ENCODE assay signal across 1 cellular context in the genomic region with DNA sequence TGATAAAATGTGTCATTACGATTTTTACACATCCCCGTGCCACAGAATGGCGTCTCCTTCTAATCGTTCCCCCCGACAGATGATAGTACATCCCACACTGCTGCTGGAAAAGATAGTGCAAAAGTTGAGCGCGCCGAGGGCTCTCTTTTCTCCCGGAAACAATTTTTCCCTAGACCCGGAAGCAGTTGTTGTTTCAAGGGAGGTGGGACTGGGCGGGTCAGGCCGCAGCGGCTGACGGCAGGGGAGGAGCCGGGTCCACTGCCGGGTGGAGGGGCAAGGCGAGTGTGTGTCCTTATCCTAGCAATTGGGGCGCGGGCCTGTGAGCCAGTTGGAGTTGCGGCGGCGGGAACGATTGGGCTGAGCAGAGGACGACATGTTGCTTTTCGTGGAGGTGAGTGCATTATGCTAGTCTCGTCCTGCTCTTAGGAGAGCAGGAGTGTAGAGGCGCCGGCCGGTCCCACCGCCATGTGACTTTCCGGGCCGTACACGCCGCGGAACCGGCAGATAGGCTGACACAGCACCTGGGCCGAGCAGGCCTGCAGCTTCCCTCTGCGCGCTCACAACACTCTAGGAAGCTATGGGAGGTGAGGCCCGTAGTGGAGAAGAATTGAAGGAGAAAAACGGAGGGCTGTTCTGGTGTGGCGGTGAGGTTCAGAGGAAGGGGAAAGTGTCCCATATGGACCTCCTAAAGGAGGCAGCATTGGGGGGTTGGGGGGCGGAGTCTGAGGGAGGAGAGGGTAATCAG.
A peak's percentile ranks its signal among the peaks of the same experiment; 100 is the strongest.
TF ChIP-seq lines count a peak whose summit lies in the region.

LARP4 (plus strand) TSS at position 248 of the 745 bp plus-strand sequence; CDS start at position 374, 126 bp downstream.

TF ChIP-seq in K562, 482 proteins besides CTCF, POLR2A, EP300 and RAD21 (continued from another document and continues in another):
- peak; percentile 73 to 99; a peak in 3 of 4 replicates for TF ChIP-seq FOXK2 (conservative IDR thresholded peaks at IDR 0.05 in 1 of 2, IDR thresholded peaks at IDR 0.05 in 1 of 2; ENCODE audit: low read depth in 2 of 2)
- TF ChIP-seq MAFG (tag; conservative IDR thresholded peaks at IDR 0.05), result peak; percentile 63
- TF ChIP-seq ZFP30 (CRISPR knock-in tag; IDR thresholded peaks at IDR 0.05; ENCODE audit: borderline replicate concordance), result no peak
- no peak for TF ChIP-seq MCM5 (IDR thresholded peaks at IDR 0.05; ENCODE audit: low read depth)
- TF ChIP-seq, protein P1, sequence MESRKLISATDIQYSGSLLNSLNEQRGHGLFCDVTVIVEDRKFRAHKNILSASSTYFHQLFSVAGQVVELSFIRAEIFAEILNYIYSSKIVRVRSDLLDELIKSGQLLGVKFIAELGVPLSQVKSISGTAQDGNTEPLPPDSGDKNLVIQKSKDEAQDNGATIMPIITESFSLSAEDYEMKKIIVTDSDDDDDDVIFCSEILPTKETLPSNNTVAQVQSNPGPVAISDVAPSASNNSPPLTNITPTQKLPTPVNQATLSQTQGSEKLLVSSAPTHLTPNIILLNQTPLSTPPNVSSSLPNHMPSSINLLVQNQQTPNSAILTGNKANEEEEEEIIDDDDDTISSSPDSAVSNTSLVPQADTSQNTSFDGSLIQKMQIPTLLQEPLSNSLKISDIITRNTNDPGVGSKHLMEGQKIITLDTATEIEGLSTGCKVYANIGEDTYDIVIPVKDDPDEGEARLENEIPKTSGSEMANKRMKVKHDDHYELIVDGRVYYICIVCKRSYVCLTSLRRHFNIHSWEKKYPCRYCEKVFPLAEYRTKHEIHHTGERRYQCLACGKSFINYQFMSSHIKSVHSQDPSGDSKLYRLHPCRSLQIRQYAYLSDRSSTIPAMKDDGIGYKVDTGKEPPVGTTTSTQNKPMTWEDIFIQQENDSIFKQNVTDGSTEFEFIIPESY (CRISPR knock-in tag; IDR thresholded peaks at IDR 0.05), result no peak; the same call in 1 of the 2 replicates
- no peak for TF ChIP-seq ZNF318 (IDR thresholded peaks at IDR 0.05; ENCODE audit: borderline replicate concordance in 1 of 2, low read depth in 1 of 2)
- TF ChIP-seq, protein P2, sequence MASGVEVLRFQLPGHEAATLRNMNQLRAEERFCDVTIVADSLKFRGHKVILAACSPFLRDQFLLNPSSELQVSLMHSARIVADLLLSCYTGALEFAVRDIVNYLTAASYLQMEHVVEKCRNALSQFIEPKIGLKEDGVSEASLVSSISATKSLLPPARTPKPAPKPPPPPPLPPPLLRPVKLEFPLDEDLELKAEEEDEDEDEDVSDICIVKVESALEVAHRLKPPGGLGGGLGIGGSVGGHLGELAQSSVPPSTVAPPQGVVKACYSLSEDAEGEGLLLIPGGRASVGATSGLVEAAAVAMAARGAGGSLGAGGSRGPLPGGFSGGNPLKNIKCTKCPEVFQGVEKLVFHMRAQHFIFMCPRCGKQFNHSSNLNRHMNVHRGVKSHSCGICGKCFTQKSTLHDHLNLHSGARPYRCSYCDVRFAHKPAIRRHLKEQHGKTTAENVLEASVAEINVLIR (CRISPR knock-in tag; IDR thresholded peaks at IDR 0.05), result no peak
- TF ChIP-seq ZNF75A (CRISPR knock-in tag; IDR thresholded peaks at IDR 0.05), result no peak
- TF ChIP-seq KLF16 (IDR thresholded peaks at IDR 0.05), result peak; percentile 44; the same call in 1 of the 2 replicates
- TF ChIP-seq, protein P3, sequence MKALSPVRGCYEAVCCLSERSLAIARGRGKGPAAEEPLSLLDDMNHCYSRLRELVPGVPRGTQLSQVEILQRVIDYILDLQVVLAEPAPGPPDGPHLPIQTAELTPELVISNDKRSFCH (CRISPR knock-in tag; IDR thresholded peaks at IDR 0.05), result no peak
- TF ChIP-seq, protein P3 (tag; IDR thresholded peaks at IDR 0.05), result no peak
- TF ChIP-seq ZNF217 (CRISPR knock-in tag; IDR thresholded peaks at IDR 0.05), result no peak
- TF ChIP-seq ZNF766 (CRISPR knock-in tag; conservative IDR thresholded peaks at IDR 0.05), result no peak
- peak; percentile 81 for TF ChIP-seq PKNOX1 (IDR thresholded peaks at IDR 0.05)
- peak; percentile 60; the same call in 1 of the 2 replicates for TF ChIP-seq ZNF644 (tag; IDR thresholded peaks at IDR 0.05; ENCODE audit: low read depth)
- TF ChIP-seq POLR3G (IDR thresholded peaks at IDR 0.05; ENCODE audit: extremely low read depth, insufficient read length, insufficient replicate concordance), result no peak
- no peak for TF ChIP-seq ELK3 (CRISPR knock-in tag; IDR thresholded peaks at IDR 0.05)
- no peak for TF ChIP-seq ZNF384 (IDR thresholded peaks at IDR 0.05; ENCODE audit: low read depth, low read length)
- TF ChIP-seq, protein P4, sequence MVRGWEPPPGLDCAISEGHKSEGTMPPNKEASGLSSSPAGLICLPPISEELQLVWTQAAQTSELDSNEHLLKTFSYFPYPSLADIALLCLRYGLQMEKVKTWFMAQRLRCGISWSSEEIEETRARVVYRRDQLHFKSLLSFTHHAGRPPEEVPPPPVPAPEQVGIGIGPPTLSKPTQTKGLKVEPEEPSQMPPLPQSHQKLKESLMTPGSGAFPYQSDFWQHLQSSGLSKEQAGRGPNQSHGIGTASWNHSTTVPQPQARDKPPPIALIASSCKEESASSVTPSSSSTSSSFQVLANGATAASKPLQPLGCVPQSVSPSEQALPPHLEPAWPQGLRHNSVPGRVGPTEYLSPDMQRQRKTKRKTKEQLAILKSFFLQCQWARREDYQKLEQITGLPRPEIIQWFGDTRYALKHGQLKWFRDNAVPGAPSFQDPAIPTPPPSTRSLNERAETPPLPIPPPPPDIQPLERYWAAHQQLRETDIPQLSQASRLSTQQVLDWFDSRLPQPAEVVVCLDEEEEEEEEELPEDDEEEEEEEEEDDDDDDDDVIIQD (CRISPR knock-in tag; IDR thresholded peaks at IDR 0.05), result no peak
- no peak for TF ChIP-seq XRCC4 (IDR thresholded peaks at IDR 0.05; ENCODE audit: extremely low read depth, insufficient read depth, insufficient read length)
- no peak for TF ChIP-seq PRMT5 (CRISPR knock-in tag; IDR thresholded peaks at IDR 0.05)
- TF ChIP-seq ZBTB26 (CRISPR knock-in tag; IDR thresholded peaks at IDR 0.05), result peak; percentile 30; the same call in 1 of the 2 replicates
- TF ChIP-seq, protein P5, sequence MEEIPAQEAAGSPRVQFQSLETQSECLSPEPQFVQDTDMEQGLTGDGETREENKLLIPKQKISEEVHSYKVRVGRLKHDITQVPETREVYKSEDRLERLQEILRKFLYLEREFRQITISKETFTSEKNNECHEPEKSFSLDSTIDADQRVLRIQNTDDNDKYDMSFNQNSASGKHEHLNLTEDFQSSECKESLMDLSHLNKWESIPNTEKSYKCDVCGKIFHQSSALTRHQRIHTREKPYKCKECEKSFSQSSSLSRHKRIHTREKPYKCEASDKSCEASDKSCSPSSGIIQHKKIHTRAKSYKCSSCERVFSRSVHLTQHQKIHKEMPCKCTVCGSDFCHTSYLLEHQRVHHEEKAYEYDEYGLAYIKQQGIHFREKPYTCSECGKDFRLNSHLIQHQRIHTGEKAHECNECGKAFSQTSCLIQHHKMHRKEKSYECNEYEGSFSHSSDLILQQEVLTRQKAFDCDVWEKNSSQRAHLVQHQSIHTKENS (CRISPR knock-in tag; IDR thresholded peaks at IDR 0.05), result no peak
- TF ChIP-seq PTTG1 (tag; IDR thresholded peaks at IDR 0.05; ENCODE audit: low read depth), result no peak
- TF ChIP-seq, protein P6, sequence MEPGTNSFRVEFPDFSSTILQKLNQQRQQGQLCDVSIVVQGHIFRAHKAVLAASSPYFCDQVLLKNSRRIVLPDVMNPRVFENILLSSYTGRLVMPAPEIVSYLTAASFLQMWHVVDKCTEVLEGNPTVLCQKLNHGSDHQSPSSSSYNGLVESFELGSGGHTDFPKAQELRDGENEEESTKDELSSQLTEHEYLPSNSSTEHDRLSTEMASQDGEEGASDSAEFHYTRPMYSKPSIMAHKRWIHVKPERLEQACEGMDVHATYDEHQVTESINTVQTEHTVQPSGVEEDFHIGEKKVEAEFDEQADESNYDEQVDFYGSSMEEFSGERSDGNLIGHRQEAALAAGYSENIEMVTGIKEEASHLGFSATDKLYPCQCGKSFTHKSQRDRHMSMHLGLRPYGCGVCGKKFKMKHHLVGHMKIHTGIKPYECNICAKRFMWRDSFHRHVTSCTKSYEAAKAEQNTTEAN (CRISPR knock-in tag; IDR thresholded peaks at IDR 0.05), result peak; percentile 35; the same call in 1 of the 2 replicates
- peak; percentile 98 for TF ChIP-seq ZFX (CRISPR knock-in tag; IDR thresholded peaks at IDR 0.05)
- no peak for TF ChIP-seq SP2 (IDR thresholded peaks at IDR 0.05; ENCODE audit: extremely low read depth, low read depth, low read length, poor library complexity, severe bottlenecking)
